In the genomic region with DNA sequence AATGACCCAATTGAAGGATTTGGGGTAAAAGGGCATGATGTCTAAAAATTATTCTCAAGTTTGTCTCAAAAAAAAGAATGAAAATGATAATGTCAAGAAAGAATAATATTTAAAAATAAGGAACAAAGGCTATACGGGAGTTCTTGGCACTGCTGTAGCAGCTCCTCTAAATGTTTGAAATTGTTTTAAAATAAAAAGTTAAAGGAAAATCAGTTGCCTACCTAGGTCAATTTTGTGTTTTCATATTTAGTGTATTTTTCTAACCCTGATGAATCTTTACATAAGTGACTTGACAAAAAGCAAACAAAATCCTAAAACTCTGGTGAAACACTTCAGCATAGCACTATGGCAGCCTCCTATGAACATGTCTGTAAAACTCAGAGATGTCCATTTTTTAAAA, we compare ENCODE assay signal across 8 cellular contexts. TPM values are rescaled to one million over a fixed set of nuclear protein-coding genes. Genes with fewer than 3 reads are reported as not detected.
"Had no signal": no experiment of that assay in that cellular context is flagged by ENCODE, and none has a peak within 500 bp of the region (broad histone marks: within the 10 kb centered on the region; RNA-seq: fewer than 3 reads in every experiment).

No MANE protein-coding gene starts in this region.

- ATAC-seq: K562 had no signal

- H3K9ac ChIP-seq: KMS-11 had no signal

- H3K4me1 Mint-ChIP-seq: IgD-negative memory B cell had no signal

- H3K4me2 ChIP-seq: KMS-11 had no signal

- H3K27ac ChIP-seq: HL-60, KMS-11 had no signal

- H3K27ac Mint-ChIP-seq: IgD-negative memory B cell had no signal

- H3K27me3 Mint-ChIP-seq: IgD-negative memory B cell had no signal

- DNase-seq: IMR-90, KBM-7, KG1 had no signal

- H3K4me3 ChIP-seq: K562 had no signal

- FAIRE-seq: HTR-8/SVneo, K562 had no signal

- H3K4me3 Mint-ChIP-seq: IgD-negative memory B cell had no signal

- H3K36me3 Mint-ChIP-seq: IgD-negative memory B cell had no signal

RNA-seq across cellular contexts. Expression of a gene that starts 56.4 kb away (rescaled TPM):
- total RNA-seq: IMR-90 had no signal
- polyA plus RNA-seq: IMR-90 had no signal
